ENCODE assay signal across 17 cellular contexts in the genomic region with DNA sequence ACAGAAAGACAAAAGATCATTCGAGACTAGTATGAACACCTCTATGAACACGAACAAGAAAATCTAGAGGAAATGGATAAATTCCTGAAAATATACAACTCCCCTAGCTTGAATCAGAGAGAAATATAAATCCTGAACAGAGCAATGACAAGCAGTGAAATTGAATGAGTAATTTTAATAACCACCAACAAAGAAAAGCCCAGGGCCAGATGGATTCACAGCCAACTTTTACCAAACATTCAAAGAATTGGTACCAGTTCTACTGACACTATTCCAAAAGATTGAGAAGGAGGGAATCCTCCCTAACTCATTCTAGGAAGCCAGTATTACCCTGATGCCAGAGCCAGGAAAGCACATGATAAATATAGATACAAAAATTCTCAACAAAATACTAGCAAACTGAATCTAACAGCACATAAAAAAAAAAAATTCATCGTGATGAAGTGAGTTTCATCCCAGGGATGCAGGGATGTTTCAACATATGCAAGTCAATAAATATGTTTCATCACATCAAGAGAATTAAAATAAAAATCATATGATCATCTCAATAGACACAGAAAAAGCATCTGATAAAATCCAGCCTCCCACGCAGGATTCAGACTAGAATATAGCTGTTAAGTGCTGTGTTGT. TPM values are rescaled to one million over a fixed set of nuclear protein-coding genes. Genes with fewer than 3 reads are reported as not detected.
DNase-seq lines count a peak whose midpoint lies in the region; ATAC-seq and TF ChIP-seq lines count a peak whose summit lies in the region.
"Had no signal": no experiment of that assay in that cellular context is flagged by ENCODE, and none has a peak within 500 bp of the region (broad histone marks: within the 10 kb centered on the region; RNA-seq: fewer than 3 reads in every experiment).

No MANE protein-coding gene starts in this region.

- no peaks in the 10 kb centered on the region for H3K27me3 ChIP-seq in GM23248 (replicated peaks; ENCODE audit: insufficient read depth)
- H3K27me3 ChIP-seq: esophagus squamous epithelium, neutrophil, upper lobe of left lung had no signal

- H3K27ac ChIP-seq in GM23248: no peak overlapping the region
- H3K27ac ChIP-seq: esophagus squamous epithelium, HL-60, neutrophil, upper lobe of left lung had no signal

- H2AFZ ChIP-seq in GM23248: no peak overlapping the region
- H2AFZ ChIP-seq: GM23338 had no signal

- WGBS in GM23248 (ENCODE audit: low coverage in 1 of 2, low lambda C conversion rate in 2 of 2, missing lambda C conversion rate in 2 of 2), 2 experiments: 29 to 36% methylated on average over 4 of the region's 4 CpGs

- H3K4me1 ChIP-seq in GM23248 (ENCODE audit: insufficient read depth): peaks cover 6% of the 10 kb centered on the region
- H3K4me1 ChIP-seq: esophagus squamous epithelium, upper lobe of left lung had no signal

- POLR2A ChIA-PET in activated CD4-positive, alpha-beta T cell treated with anti-CD3 and anti-CD28 coated beads for 36 hours (lab: Charles Lee): interaction anchor here (0.7 kb wide), 2 partner anchors 31 to 1490 kb away, joined by 3 to 7 read pairs; no protein-coding TSS in a partner anchor

- H3K36me3 ChIP-seq in GM23248 (ENCODE audit: low read depth): no peaks in the 10 kb centered on the region
- H3K36me3 ChIP-seq: esophagus squamous epithelium, neutrophil, upper lobe of left lung had no signal

- no peak for DNase-seq in activated CD4-positive, alpha-beta T cell treated with anti-CD3 and anti-CD28 coated beads for 36 hours
- no peak for DNase-seq in activated CD4-positive, alpha-beta T cell treated with anti-CD3 and anti-CD28 coated beads, Interleukin-2, amount 50 U/mL, for 1 hour
- DNase-seq in GM23248: peak; percentile 3
- DNase-seq in activated T-helper 2 cell treated with anti-CD3 and anti-CD28 coated beads, Interferon-gamma antibody, Interleukin-2, Interleukin-4, amounts not matched to agents 10 μg/mL and 5 μg/mL and 100 μg/mL, durations not matched to agents 14 hours and 24 hours and 36 hours (ENCODE audit: low spot score): no peak
- no peak for DNase-seq in natural killer cell
- no peak for DNase-seq in HUDEP-2 (lab: John Stamatoyannopoulos, UW; ENCODE audit: unreplicated experiment in 76 of 76)
- DNase-seq in activated effector memory CD4-positive, alpha-beta T cell treated with anti-CD3 and anti-CD28 coated beads, Interleukin-2, amount 50 U/mL, for 16 hours: no peak
- DNase-seq in AG08396 (ENCODE audit: low spot score): no peak
- DNase-seq: esophagus squamous epithelium, Karpas-422, mesendoderm, upper lobe of left lung had no signal

- peak overlapping the region; percentile 71 for H3K4me3 Mint-ChIP-seq in activated CD4-positive, alpha-beta T cell treated with anti-CD3 and anti-CD28 coated beads for 36 hours
- H3K4me3 Mint-ChIP-seq in activated T-helper 2 cell treated with anti-CD3 and anti-CD28 coated beads, Interferon-gamma antibody, Interleukin-2, Interleukin-4, amounts not matched to agents 10 μg/mL and 5 μg/mL and 100 μg/mL, durations not matched to agents 14 hours and 24 hours and 36 hours (ENCODE audit: low read depth): peak overlapping the region; percentile 83
- peak overlapping the region; percentile 14 for H3K4me3 Mint-ChIP-seq in natural killer cell
- H3K4me3 Mint-ChIP-seq: GM23338, WTC11 had no signal

- peaks cover 3% of the 10 kb centered on the region for H3K9me3 Mint-ChIP-seq in activated CD4-positive, alpha-beta T cell treated with anti-CD3 and anti-CD28 coated beads for 36 hours (ENCODE audit: low read depth)
- peaks cover 10% of the 10 kb centered on the region for H3K9me3 Mint-ChIP-seq in activated T-helper 2 cell treated with anti-CD3 and anti-CD28 coated beads, Interferon-gamma antibody, Interleukin-2, Interleukin-4, amounts not matched to agents 10 μg/mL and 5 μg/mL and 100 μg/mL, durations not matched to agents 14 hours and 24 hours and 36 hours
- no peaks in the 10 kb centered on the region for H3K9me3 Mint-ChIP-seq in natural killer cell
- H3K9me3 Mint-ChIP-seq: GM23338, WTC11 had no signal

- no peaks in the 10 kb centered on the region for H4K20me1 ChIP-seq in GM23248 (ENCODE audit: insufficient read depth)

- TF ChIP-seq CTCF in natural killer cell (IDR thresholded peaks at IDR 0.05): no peak

- H3F3A ChIP-seq in GM23248 (ENCODE audit: insufficient read depth): no peaks in the 10 kb centered on the region

- H3K4me3 ChIP-seq in GM23248: no peak overlapping the region
- H3K4me3 ChIP-seq: esophagus squamous epithelium, GM12878, GM23338, upper lobe of left lung had no signal

- no peaks in the 10 kb centered on the region for H3K79me2 ChIP-seq in GM23248 (ENCODE audit: insufficient read depth)

- H3K36me3 Mint-ChIP-seq in activated CD4-positive, alpha-beta T cell treated with anti-CD3 and anti-CD28 coated beads for 36 hours (ENCODE audit: low read depth): no peaks in the 10 kb centered on the region
- peaks cover 11% of the 10 kb centered on the region for H3K36me3 Mint-ChIP-seq in activated T-helper 2 cell treated with anti-CD3 and anti-CD28 coated beads, Interferon-gamma antibody, Interleukin-2, Interleukin-4, amounts not matched to agents 10 μg/mL and 5 μg/mL and 100 μg/mL, durations not matched to agents 14 hours and 24 hours and 36 hours (ENCODE audit: low read depth)
- H3K36me3 Mint-ChIP-seq in natural killer cell: no peaks in the 10 kb centered on the region
- H3K36me3 Mint-ChIP-seq: WTC11 had no signal

- peak overlapping the region; percentile 24 for H3K4me2 ChIP-seq in GM23248 (ENCODE audit: unreplicated experiment)
- H3K4me2 ChIP-seq: GM23338 had no signal

- ATAC-seq in activated CD4-positive, alpha-beta T cell treated with anti-CD3 and anti-CD28 coated beads for 36 hours: peak; percentile 11
- ATAC-seq in natural killer cell: no peak
- ATAC-seq: GM12878, GM23338, WTC11 had no signal

- in situ Hi-C loops in GM23248 (cut with MboI): no loop called here

- H3K27ac Mint-ChIP-seq in activated CD4-positive, alpha-beta T cell treated with anti-CD3 and anti-CD28 coated beads for 36 hours: peak overlapping the region; percentile 91
- peak overlapping the region; percentile 90 for H3K27ac Mint-ChIP-seq in activated T-helper 2 cell treated with anti-CD3 and anti-CD28 coated beads, Interferon-gamma antibody, Interleukin-2, Interleukin-4, amounts not matched to agents 10 μg/mL and 5 μg/mL and 100 μg/mL, durations not matched to agents 14 hours and 24 hours and 36 hours
- H3K27ac Mint-ChIP-seq in natural killer cell: peak overlapping the region; percentile 10 to 89
- H3K27ac Mint-ChIP-seq: GM23338, WTC11 had no signal

- intact Hi-C loops in activated CD4-positive, alpha-beta T cell treated with anti-CD3 and anti-CD28 coated beads for 36 hours (cut with DNase I, micrococcal nuclease): loop anchor here (2.0 to 5.0 kb wide), 3 partner anchors 20 to 1572 kb away; a partner anchor contains a TSS
- intact Hi-C loops in activated T-helper 2 cell treated with anti-CD3 and anti-CD28 coated beads, Interferon-gamma antibody, Interleukin-2, Interleukin-4, amounts not matched to agents 10 μg/mL and 5 μg/mL and 100 μg/mL, durations not matched to agents 14 hours and 24 hours and 36 hours (cut with micrococcal nuclease): loop anchor here (1.0 to 5.0 kb wide), 4 partner anchors 21 to 1487 kb away; a partner anchor contains a TSS
- intact Hi-C loops in natural killer cell (cut with micrococcal nuclease): no loop called here

- H3K27me3 Mint-ChIP-seq in activated CD4-positive, alpha-beta T cell treated with anti-CD3 and anti-CD28 coated beads for 36 hours: no peaks in the 10 kb centered on the region
- H3K27me3 Mint-ChIP-seq in activated T-helper 2 cell treated with anti-CD3 and anti-CD28 coated beads, Interferon-gamma antibody, Interleukin-2, Interleukin-4, amounts not matched to agents 10 μg/mL and 5 μg/mL and 100 μg/mL, durations not matched to agents 14 hours and 24 hours and 36 hours (ENCODE audit: low read depth): peaks cover 2% of the 10 kb centered on the region
- no peaks in the 10 kb centered on the region for H3K27me3 Mint-ChIP-seq in natural killer cell (ENCODE audit: low read depth in 2 of 2)

- H3K9me2 ChIP-seq in GM23248 (ENCODE audit: insufficient read depth): no peaks in the 10 kb centered on the region

- H3K9ac ChIP-seq in GM23248: no peak overlapping the region

- peaks cover 59% of the 10 kb centered on the region for H3K4me1 Mint-ChIP-seq in activated CD4-positive, alpha-beta T cell treated with anti-CD3 and anti-CD28 coated beads for 36 hours
- peaks cover 75% of the 10 kb centered on the region for H3K4me1 Mint-ChIP-seq in activated T-helper 2 cell treated with anti-CD3 and anti-CD28 coated beads, Interferon-gamma antibody, Interleukin-2, Interleukin-4, amounts not matched to agents 10 μg/mL and 5 μg/mL and 100 μg/mL, durations not matched to agents 14 hours and 24 hours and 36 hours (ENCODE audit: low read depth)
- peaks cover 44 to 45% of the 10 kb centered on the region in 2 donors for H3K4me1 Mint-ChIP-seq in natural killer cell
- H3K4me1 Mint-ChIP-seq: GM23338, WTC11 had no signal

- CTCF ChIA-PET in activated CD4-positive, alpha-beta T cell treated with anti-CD3 and anti-CD28 coated beads for 36 hours (lab: Charles Lee): interaction anchor here (0.6 to 1.7 kb wide), 6 partner anchors 16 to 37 kb away, joined by 3 to 4 read pairs (median 3); no protein-coding TSS in a partner anchor

- H3K9me3 ChIP-seq in GM23248 (ENCODE audit: low read depth): no peaks in the 10 kb centered on the region
- H3K9me3 ChIP-seq: esophagus squamous epithelium, neutrophil, upper lobe of left lung had no signal

RNA-seq across cellular contexts. Expression of a gene that starts 25.2 kb away (rescaled TPM):
- 10 to 100 TPM; 71.7 to 91.2 TPM for total RNA-seq in activated CD4-positive, alpha-beta T cell treated with anti-CD3 and anti-CD28 coated beads for 36 hours
- 0.13 TPM in 1 of 2 replicates, not detected in the other for total RNA-seq in GM23248 (2014; rRNA removed; shearing (Covaris generic))
- polyA plus RNA-seq in GM23248 (2016; fragmentation: Nextera tagmentation; extraction: Ambion mirVana): 0.41 and 0.46 TPM in 2 replicates
- total RNA-seq in activated T-helper 2 cell treated with anti-CD3 and anti-CD28 coated beads, Interferon-gamma antibody, Interleukin-2, Interleukin-4, amounts not matched to agents 10 μg/mL and 5 μg/mL and 100 μg/mL, durations not matched to agents 14 hours and 24 hours and 36 hours: 30.4 and 33.7 TPM in 2 replicates
- 100 to 1,000 TPM; 112 to 126 (median 117) TPM for total RNA-seq in natural killer cell

Comparison
In these comparisons a context has a peak if more than half of its experiments do, and no peak if none do; other contexts are left out.
1. H3K4me3 Mint-ChIP-seq: peak in every context shown above with its lines; median percentile 83 in activated T-helper 2 cell treated with anti-CD3 and anti-CD28 coated beads, Interferon-gamma antibody, Interleukin-2, Interleukin-4, amounts not matched to agents 10 μg/mL and 5 μg/mL and 100 μg/mL, durations not matched to agents 14 hours and 24 hours and 36 hours; 71 in activated CD4-positive, alpha-beta T cell treated with anti-CD3 and anti-CD28 coated beads for 36 hours; 14 in natural killer cell.
2. RNA of a gene that starts 25.2 kb away (total RNA-seq): 112 to 126 TPM in natural killer cell, 71.7 to 91.2 TPM in activated CD4-positive, alpha-beta T cell treated with anti-CD3 and anti-CD28 coated beads for 36 hours and 30.4 to 33.7 TPM in activated T-helper 2 cell treated with anti-CD3 and anti-CD28 coated beads, Interferon-gamma antibody, Interleukin-2, Interleukin-4, amounts not matched to agents 10 μg/mL and 5 μg/mL and 100 μg/mL, durations not matched to agents 14 hours and 24 hours and 36 hours; 0.13 TPM in GM23248; every median in the first group is over 10 times any median in the second.
3. Peak in every context shown above with its lines, with median percentiles within 50 percentile points of each other: H3K27ac Mint-ChIP-seq.